ENCODE assay signal across 18 cellular contexts in genomic region chr1:119374208-119374877, GRCh38. TPM values are rescaled to one million over a fixed set of nuclear protein-coding genes. Genes with fewer than 3 reads are reported as not detected.
DNase-seq lines count a peak whose midpoint lies in the region; ATAC-seq and TF ChIP-seq lines count a peak whose summit lies in the region.
"Had no signal": no experiment of that assay in that cellular context is flagged by ENCODE, and none has a peak within 500 bp of the region (broad histone marks: within the 10 kb centered on the region; RNA-seq: fewer than 3 reads in every experiment).

No MANE protein-coding gene starts in this region.

- WGBS in right lobe of liver (ENCODE audit: insufficient coverage, low coverage, low lambda C conversion rate, missing lambda C conversion rate): 24% methylated on average over 4 of the region's 4 CpGs

- H3F3A ChIP-seq in neural progenitor cell (ENCODE audit: low read depth): no peaks in the 10 kb centered on the region

- DNase-seq in Caco-2 (no peak), T-helper 17 cell (no peak), right lobe of liver (no peak), neural progenitor cell (ENCODE audit: low spot score) (no peak)
- DNase-seq: activated naive CD4-positive, alpha-beta T cell treated with Interleukin-2 at 50 U/mL for 16 hours; esophagus squamous epithelium; NCI-H1048; NCI-H2107; SHP77 treated with DMSO at 0.1 percent for 48 hours; sigmoid colon; stimulated activated CD4-positive, alpha-beta T cell treated with anti-CD3 and anti-CD28 coated beads, Interleukin-2, amount 100 ng/mL, for 48 hours had no signal

- no TSS peak for BruUV-seq in Caco-2 (replicated peaks; lab: Mats Ljungman, UMichigan)

- H3K27me3 ChIP-seq in Caco-2 (replicated peaks; ENCODE audit: control insufficient read depth, insufficient read depth, low read length) (no peaks in the 10 kb centered on the region), right lobe of liver (no peaks in the 10 kb centered on the region), neural progenitor cell (no peaks in the 10 kb centered on the region)
- H3K27me3 ChIP-seq: sigmoid colon had no signal

- H3K9ac ChIP-seq in neural progenitor cell: no peak overlapping the region

- peak; percentile 37 for ATAC-seq in HG02610 (IDR thresholded peaks at IDR 0.05; ENCODE audit: unreplicated experiment)
- peak; percentile 25 for ATAC-seq in T-helper 17 cell
- ATAC-seq in right lobe of liver: peak in 3 of 4 donors; percentile 3 to 6 (median 5)
- no peak for ATAC-seq in HG03439 (IDR thresholded peaks at IDR 0.05; ENCODE audit: unreplicated experiment)
- ATAC-seq in GM18511 (IDR thresholded peaks at IDR 0.05; ENCODE audit: unreplicated experiment): no peak

- CTCF ChIA-PET in Caco-2 (lab: Charles Lee): interaction anchor here (2.3 kb wide), 1 partner anchor 102 kb away, joined by 19 read pairs; no protein-coding TSS in a partner anchor

- intact Hi-C loops in Caco-2 (cut with micrococcal nuclease; ENCODE audit: unreplicated experiment) (loop anchor here (5.0 to 10.0 kb wide), 3 partner anchors 170 to 288 kb away; no protein-coding TSS in a partner anchor), right lobe of liver (cut with DNase I) (no loop called here)

- H3K27ac ChIP-seq in right lobe of liver (peak overlapping the region in 2 of 3 donors; percentile 46 to 56), neural progenitor cell (no peak overlapping the region)
- H3K27ac ChIP-seq: esophagus squamous epithelium, sigmoid colon had no signal

- no peaks in the 10 kb centered on the region for H3K36me3 Mint-ChIP-seq in Caco-2 (ENCODE audit: insufficient read depth, unreplicated experiment)
- H3K36me3 Mint-ChIP-seq in T-helper 17 cell (ENCODE audit: low read depth): peaks cover 2% of the 10 kb centered on the region
- H3K36me3 Mint-ChIP-seq in neural progenitor cell: no peaks in the 10 kb centered on the region

- no peak overlapping the region for H3K4me3 ChIP-seq in Caco-2 (ENCODE audit: low read depth, low read length)
- H3K4me3 ChIP-seq in right lobe of liver: no peak overlapping the region
- no peak overlapping the region for H3K4me3 ChIP-seq in neural progenitor cell
- H3K4me3 ChIP-seq: esophagus squamous epithelium, sigmoid colon had no signal

- H3K27ac Mint-ChIP-seq in Caco-2 (ENCODE audit: unreplicated experiment) (peak overlapping the region; percentile 20), T-helper 17 cell (no peak overlapping the region), neural progenitor cell (no peak overlapping the region)
- H3K27ac Mint-ChIP-seq: HFFc6 had no signal

- H3K4me1 ChIP-seq in Caco-2 (no peaks in the 10 kb centered on the region), right lobe of liver (peaks cover 0 to 82% (median 17%) of the 10 kb centered on the region in 4 donors), neural progenitor cell (no peaks in the 10 kb centered on the region)

- no peaks in the 10 kb centered on the region for H3K27me3 Mint-ChIP-seq in Caco-2 (ENCODE audit: insufficient read depth, unreplicated experiment)
- peaks cover 24% of the 10 kb centered on the region for H3K27me3 Mint-ChIP-seq in T-helper 17 cell
- H3K27me3 Mint-ChIP-seq in neural progenitor cell (ENCODE audit: insufficient read depth, low read depth): no peaks in the 10 kb centered on the region

- H3K79me2 ChIP-seq in neural progenitor cell (ENCODE audit: low read depth): no peaks in the 10 kb centered on the region

- H3K9me3 Mint-ChIP-seq in Caco-2 (ENCODE audit: unreplicated experiment): peaks cover 8% of the 10 kb centered on the region
- no peaks in the 10 kb centered on the region for H3K9me3 Mint-ChIP-seq in neural progenitor cell
- H3K9me3 Mint-ChIP-seq: HFFc6 had no signal

- no peaks in the 10 kb centered on the region for H4K20me1 ChIP-seq in neural progenitor cell (ENCODE audit: low read depth)

- TF ChIP-seq CTCF in Caco-2 (IDR thresholded peaks at IDR 0.05; ENCODE audit: insufficient read depth in 1 of 2, low read depth in 1 of 2, low read length in 1 of 2, severe bottlenecking in 1 of 2, unreplicated experiment in 1 of 2) (no peak), right lobe of liver (IDR thresholded peaks at IDR 0.05) (no peak), neural progenitor cell (IDR thresholded peaks at IDR 0.05) (no peak)

- H3K4me3 Mint-ChIP-seq in Caco-2 (ENCODE audit: unreplicated experiment) (no peak overlapping the region), T-helper 17 cell (no peak overlapping the region), neural progenitor cell (no peak overlapping the region)
- H3K4me3 Mint-ChIP-seq: HFFc6 had no signal

- TF ChIP-seq POLR2A in right lobe of liver (IDR thresholded peaks at IDR 0.05): no peak

- POLR2A ChIA-PET in Caco-2 (lab: Charles Lee): no interaction called here

- no peak overlapping the region for H3K4me2 ChIP-seq in neural progenitor cell

- H3K36me3 ChIP-seq in Caco-2 (ENCODE audit: control insufficient read depth, insufficient read depth, low read length) (no peaks in the 10 kb centered on the region), right lobe of liver (no peaks in the 10 kb centered on the region), neural progenitor cell (no peaks in the 10 kb centered on the region)
- H3K36me3 ChIP-seq: esophagus squamous epithelium, sigmoid colon had no signal

- H3K4me1 Mint-ChIP-seq in Caco-2 (ENCODE audit: low read depth, unreplicated experiment): peaks cover 12% of the 10 kb centered on the region
- peaks cover 5% of the 10 kb centered on the region for H3K4me1 Mint-ChIP-seq in T-helper 17 cell
- H3K4me1 Mint-ChIP-seq in neural progenitor cell: no peaks in the 10 kb centered on the region

- H2AFZ ChIP-seq in neural progenitor cell (replicated peaks): no peak overlapping the region

- H3K9me3 ChIP-seq in Caco-2 (no peaks in the 10 kb centered on the region), T-helper 17 cell (ENCODE audit: control insufficient read depth, low read length, poor library complexity, severe bottlenecking) (no peaks in the 10 kb centered on the region), right lobe of liver (no peaks in the 10 kb centered on the region), neural progenitor cell (ENCODE audit: low read depth) (no peaks in the 10 kb centered on the region)
- H3K9me3 ChIP-seq: esophagus squamous epithelium, sigmoid colon had no signal

RNA-seq across cellular contexts. Expression of gene HAO2, which starts 5.8 kb away (rescaled TPM):
- total RNA-seq in Caco-2 (2022): 0.27 and 0.39 TPM in 2 replicates
- total RNA-seq in T-helper 17 cell: not detected
- 100 to 1,000 TPM in 3 of 6 experiments, 10 to 100 TPM in 3; 33.9 to 282 (median 99.3) TPM for total RNA-seq in right lobe of liver
- not detected in 2 replicates for total RNA-seq in neural progenitor cell (ENCODE audit: low replicate concordance)
- total RNA-seq: cardiac septum; esophagus squamous epithelium; HFFc6; sigmoid colon; T-helper 2 cell treated with Interferon-gamma antibody and Interleukin-4, amounts not matched to agents 100 ng/mL and 5 ng/mL, for 36 hours; temporal lobe had no signal

RNA-seq across cellular contexts. Expression of gene HSD3B2, which starts 40.6 kb away (rescaled TPM):
- total RNA-seq in Caco-2 (2022) (not detected in 2 replicates), T-helper 17 cell (not detected), right lobe of liver (under 1 TPM in 1 of 6 experiments, not detected in 5; 0.49 TPM), neural progenitor cell (ENCODE audit: low replicate concordance) (not detected in 2 replicates)
- total RNA-seq: cardiac septum; esophagus squamous epithelium; HFFc6; sigmoid colon; T-helper 2 cell treated with Interferon-gamma antibody and Interleukin-4, amounts not matched to agents 100 ng/mL and 5 ng/mL, for 36 hours; temporal lobe had no signal

Comparison
In these comparisons a context has a peak if more than half of its experiments do, and no peak if none do; other contexts are left out.
1. ATAC-seq: peak in HG02610 (single experiment), T-helper 17 cell (single experiment) and right lobe of liver (3 of 4); none in HG03439 (single experiment) and GM18511 (single experiment).
2. RNA of gene HAO2, which starts 5.8 kb away (total RNA-seq): 33.9 to 282 TPM in right lobe of liver; 0.27 to 0.39 TPM in Caco-2, not detected in T-helper 17 cell and not detected in neural progenitor cell; every median in the first group is over 10 times any median in the second.